1 cellular context compared by ENCODE assay signal in the genomic region with DNA sequence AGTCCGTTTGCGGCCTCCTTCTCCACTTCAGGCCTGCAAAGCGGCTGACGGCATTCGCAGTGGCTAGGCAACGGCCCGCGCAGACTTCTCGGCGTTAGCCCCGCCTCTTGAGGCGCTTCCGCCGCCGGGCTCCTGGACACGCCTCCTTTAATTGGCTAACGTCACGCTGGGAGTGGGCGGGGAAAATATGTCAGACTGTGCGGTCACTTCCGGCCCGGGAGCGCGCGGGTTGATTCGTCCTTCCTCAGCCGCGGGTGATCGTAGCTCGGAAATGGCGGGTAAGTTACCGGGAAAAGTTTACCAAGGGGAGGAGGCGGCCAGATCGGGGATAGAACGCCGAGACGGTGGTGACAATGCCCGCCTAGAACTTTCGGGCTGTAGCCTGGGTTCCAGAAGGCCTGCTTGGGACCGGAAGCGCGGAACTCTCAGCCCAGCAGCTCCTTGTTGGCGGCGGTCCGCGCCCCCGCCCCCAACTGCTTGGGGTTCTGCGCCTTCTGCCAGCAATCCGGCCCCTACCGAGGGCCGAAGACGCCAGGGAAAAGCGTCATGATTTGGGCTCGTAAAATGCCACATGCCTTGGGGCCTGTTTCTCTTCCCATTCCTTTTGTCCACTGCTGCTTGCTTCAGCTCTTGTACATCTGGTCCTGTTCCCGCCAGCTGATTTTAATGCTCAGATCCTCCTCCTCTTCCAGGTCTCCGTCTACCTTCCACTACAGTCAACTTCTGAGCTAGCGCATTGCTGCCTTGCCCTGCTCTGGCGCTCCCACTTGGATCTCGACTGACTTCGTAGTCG.
TF ChIP-seq lines count a peak whose summit lies in the region.

A gene with protein sequence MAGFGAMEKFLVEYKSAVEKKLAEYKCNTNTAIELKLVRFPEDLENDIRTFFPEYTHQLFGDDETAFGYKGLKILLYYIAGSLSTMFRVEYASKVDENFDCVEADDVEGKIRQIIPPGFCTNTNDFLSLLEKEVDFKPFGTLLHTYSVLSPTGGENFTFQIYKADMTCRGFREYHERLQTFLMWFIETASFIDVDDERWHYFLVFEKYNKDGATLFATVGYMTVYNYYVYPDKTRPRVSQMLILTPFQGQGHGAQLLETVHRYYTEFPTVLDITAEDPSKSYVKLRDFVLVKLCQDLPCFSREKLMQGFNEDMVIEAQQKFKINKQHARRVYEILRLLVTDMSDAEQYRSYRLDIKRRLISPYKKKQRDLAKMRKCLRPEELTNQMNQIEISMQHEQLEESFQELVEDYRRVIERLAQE (plus strand): TSS at position 232 of the 793 bp plus-strand sequence. CDS start 40 bp downstream, at position 272.

TF ChIP-seq in K562, 482 proteins besides CTCF, POLR2A, EP300 and RAD21 (continued from another document and continues in another):
- no peak for TF ChIP-seq ETV6 (IDR thresholded peaks at IDR 0.05; ENCODE audit: borderline replicate concordance in 1 of 2, low read depth in 2 of 2, low read length in 1 of 2)
- no peak for TF ChIP-seq ETV6 (CRISPR knock-in tag; IDR thresholded peaks at IDR 0.05; ENCODE audit: borderline replicate concordance)
- peak; percentile 99 for TF ChIP-seq GABPB1 (CRISPR knock-in tag; IDR thresholded peaks at IDR 0.05)
- TF ChIP-seq, protein P1, sequence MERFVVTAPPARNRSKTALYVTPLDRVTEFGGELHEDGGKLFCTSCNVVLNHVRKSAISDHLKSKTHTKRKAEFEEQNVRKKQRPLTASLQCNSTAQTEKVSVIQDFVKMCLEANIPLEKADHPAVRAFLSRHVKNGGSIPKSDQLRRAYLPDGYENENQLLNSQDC (CRISPR knock-in tag; IDR thresholded peaks at IDR 0.05), result 0 out of 2 replicates have a peak, but pooled peaks have one; percentile 46
- TF ChIP-seq, protein P2, sequence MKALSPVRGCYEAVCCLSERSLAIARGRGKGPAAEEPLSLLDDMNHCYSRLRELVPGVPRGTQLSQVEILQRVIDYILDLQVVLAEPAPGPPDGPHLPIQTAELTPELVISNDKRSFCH (CRISPR knock-in tag; IDR thresholded peaks at IDR 0.05), result no peak
- TF ChIP-seq, protein P2 (tag; IDR thresholded peaks at IDR 0.05), result peak; percentile 52
- TF ChIP-seq PHF8 (IDR thresholded peaks at IDR 0.05; ENCODE audit: borderline replicate concordance, low read length), result peak; percentile 90
- TF ChIP-seq, protein P3, sequence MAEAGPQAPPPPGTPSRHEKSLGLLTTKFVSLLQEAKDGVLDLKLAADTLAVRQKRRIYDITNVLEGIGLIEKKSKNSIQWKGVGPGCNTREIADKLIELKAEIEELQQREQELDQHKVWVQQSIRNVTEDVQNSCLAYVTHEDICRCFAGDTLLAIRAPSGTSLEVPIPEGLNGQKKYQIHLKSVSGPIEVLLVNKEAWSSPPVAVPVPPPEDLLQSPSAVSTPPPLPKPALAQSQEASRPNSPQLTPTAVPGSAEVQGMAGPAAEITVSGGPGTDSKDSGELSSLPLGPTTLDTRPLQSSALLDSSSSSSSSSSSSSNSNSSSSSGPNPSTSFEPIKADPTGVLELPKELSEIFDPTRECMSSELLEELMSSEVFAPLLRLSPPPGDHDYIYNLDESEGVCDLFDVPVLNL (CRISPR knock-in tag; IDR thresholded peaks at IDR 0.05; ENCODE audit: low read depth), result 0 out of 2 replicates have a peak, but pooled peaks have one; percentile 20
- TF ChIP-seq ARNT (IDR thresholded peaks at IDR 0.05), result no peak; a peak in 1 of 4 replicates
- TF ChIP-seq, protein P4, sequence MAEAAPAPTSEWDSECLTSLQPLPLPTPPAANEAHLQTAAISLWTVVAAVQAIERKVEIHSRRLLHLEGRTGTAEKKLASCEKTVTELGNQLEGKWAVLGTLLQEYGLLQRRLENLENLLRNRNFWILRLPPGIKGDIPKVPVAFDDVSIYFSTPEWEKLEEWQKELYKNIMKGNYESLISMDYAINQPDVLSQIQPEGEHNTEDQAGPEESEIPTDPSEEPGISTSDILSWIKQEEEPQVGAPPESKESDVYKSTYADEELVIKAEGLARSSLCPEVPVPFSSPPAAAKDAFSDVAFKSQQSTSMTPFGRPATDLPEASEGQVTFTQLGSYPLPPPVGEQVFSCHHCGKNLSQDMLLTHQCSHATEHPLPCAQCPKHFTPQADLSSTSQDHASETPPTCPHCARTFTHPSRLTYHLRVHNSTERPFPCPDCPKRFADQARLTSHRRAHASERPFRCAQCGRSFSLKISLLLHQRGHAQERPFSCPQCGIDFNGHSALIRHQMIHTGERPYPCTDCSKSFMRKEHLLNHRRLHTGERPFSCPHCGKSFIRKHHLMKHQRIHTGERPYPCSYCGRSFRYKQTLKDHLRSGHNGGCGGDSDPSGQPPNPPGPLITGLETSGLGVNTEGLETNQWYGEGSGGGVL (CRISPR knock-in tag; IDR thresholded peaks at IDR 0.05), result no peak
- no peak for TF ChIP-seq ZNF146 (CRISPR knock-in tag; IDR thresholded peaks at IDR 0.05; ENCODE audit: unreplicated experiment)
- no peak for TF ChIP-seq RBM15 (IDR thresholded peaks at IDR 0.05; ENCODE audit: insufficient read depth, low read length)
- TF ChIP-seq BRD4 (IDR thresholded peaks at IDR 0.05), result peak; percentile 57; the same call in 1 of the 2 replicates
- no peak for TF ChIP-seq ERF (CRISPR knock-in tag; IDR thresholded peaks at IDR 0.05)
- peak; percentile 6; the same call in 1 of the 2 replicates for TF ChIP-seq HCFC1 (IDR thresholded peaks at IDR 0.05; ENCODE audit: low read depth, low read length)
- no peak for TF ChIP-seq ESRRB (CRISPR knock-in tag; IDR thresholded peaks at IDR 0.05; ENCODE audit: borderline replicate concordance)
- TF ChIP-seq NFE2 (IDR thresholded peaks at IDR 0.05; ENCODE audit: low read depth), result 0 out of 2 replicates have a peak, but pooled peaks have one; percentile 19
- peak; percentile 58; the same call in 1 of the 2 replicates for TF ChIP-seq DIDO1 (tag; IDR thresholded peaks at IDR 0.05; ENCODE audit: low read depth)
- TF ChIP-seq PRPF4 (IDR thresholded peaks at IDR 0.05; ENCODE audit: insufficient read depth, low read depth, low read length, poor library complexity, severe bottlenecking), result peak; percentile 59
- peak; percentile 98; the same call in 1 of the 2 replicates for TF ChIP-seq RB1 (IDR thresholded peaks at IDR 0.05; ENCODE audit: low read depth)
- TF ChIP-seq, protein P5, sequence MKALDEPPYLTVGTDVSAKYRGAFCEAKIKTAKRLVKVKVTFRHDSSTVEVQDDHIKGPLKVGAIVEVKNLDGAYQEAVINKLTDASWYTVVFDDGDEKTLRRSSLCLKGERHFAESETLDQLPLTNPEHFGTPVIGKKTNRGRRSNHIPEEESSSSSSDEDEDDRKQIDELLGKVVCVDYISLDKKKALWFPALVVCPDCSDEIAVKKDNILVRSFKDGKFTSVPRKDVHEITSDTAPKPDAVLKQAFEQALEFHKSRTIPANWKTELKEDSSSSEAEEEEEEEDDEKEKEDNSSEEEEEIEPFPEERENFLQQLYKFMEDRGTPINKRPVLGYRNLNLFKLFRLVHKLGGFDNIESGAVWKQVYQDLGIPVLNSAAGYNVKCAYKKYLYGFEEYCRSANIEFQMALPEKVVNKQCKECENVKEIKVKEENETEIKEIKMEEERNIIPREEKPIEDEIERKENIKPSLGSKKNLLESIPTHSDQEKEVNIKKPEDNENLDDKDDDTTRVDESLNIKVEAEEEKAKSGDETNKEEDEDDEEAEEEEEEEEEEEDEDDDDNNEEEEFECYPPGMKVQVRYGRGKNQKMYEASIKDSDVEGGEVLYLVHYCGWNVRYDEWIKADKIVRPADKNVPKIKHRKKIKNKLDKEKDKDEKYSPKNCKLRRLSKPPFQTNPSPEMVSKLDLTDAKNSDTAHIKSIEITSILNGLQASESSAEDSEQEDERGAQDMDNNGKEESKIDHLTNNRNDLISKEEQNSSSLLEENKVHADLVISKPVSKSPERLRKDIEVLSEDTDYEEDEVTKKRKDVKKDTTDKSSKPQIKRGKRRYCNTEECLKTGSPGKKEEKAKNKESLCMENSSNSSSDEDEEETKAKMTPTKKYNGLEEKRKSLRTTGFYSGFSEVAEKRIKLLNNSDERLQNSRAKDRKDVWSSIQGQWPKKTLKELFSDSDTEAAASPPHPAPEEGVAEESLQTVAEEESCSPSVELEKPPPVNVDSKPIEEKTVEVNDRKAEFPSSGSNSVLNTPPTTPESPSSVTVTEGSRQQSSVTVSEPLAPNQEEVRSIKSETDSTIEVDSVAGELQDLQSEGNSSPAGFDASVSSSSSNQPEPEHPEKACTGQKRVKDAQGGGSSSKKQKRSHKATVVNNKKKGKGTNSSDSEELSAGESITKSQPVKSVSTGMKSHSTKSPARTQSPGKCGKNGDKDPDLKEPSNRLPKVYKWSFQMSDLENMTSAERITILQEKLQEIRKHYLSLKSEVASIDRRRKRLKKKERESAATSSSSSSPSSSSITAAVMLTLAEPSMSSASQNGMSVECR (CRISPR knock-in tag; IDR thresholded peaks at IDR 0.05), result peak; percentile 65; the same call in 1 of the 2 replicates
- TF ChIP-seq, protein P6, sequence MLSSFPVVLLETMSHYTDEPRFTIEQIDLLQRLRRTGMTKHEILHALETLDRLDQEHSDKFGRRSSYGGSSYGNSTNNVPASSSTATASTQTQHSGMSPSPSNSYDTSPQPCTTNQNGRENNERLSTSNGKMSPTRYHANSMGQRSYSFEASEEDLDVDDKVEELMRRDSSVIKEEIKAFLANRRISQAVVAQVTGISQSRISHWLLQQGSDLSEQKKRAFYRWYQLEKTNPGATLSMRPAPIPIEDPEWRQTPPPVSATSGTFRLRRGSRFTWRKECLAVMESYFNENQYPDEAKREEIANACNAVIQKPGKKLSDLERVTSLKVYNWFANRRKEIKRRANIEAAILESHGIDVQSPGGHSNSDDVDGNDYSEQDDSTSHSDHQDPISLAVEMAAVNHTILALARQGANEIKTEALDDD (IDR thresholded peaks at IDR 0.05), result peak; percentile 64; the same call in 1 of the 2 replicates
- 0 out of 2 replicates have a peak, but pooled peaks have one; percentile 10 for TF ChIP-seq ELF2 (CRISPR knock-in tag; IDR thresholded peaks at IDR 0.05)
- peak; percentile 98 for TF ChIP-seq ZFX (CRISPR knock-in tag; IDR thresholded peaks at IDR 0.05)
- peak; percentile 91 for TF ChIP-seq SIN3B (IDR thresholded peaks at IDR 0.05; ENCODE audit: low read depth)
- no peak for TF ChIP-seq ZFP36 (IDR thresholded peaks at IDR 0.05; ENCODE audit: low read depth, low read length, partially characterized antibody)
- TF ChIP-seq DPF2 (IDR thresholded peaks at IDR 0.05), result 0 out of 2 replicates have a peak, but pooled peaks have one; percentile 21
- TF ChIP-seq HLTF (IDR thresholded peaks at IDR 0.05), result no peak; the same call in none of the 2 replicates
- TF ChIP-seq, protein P7, sequence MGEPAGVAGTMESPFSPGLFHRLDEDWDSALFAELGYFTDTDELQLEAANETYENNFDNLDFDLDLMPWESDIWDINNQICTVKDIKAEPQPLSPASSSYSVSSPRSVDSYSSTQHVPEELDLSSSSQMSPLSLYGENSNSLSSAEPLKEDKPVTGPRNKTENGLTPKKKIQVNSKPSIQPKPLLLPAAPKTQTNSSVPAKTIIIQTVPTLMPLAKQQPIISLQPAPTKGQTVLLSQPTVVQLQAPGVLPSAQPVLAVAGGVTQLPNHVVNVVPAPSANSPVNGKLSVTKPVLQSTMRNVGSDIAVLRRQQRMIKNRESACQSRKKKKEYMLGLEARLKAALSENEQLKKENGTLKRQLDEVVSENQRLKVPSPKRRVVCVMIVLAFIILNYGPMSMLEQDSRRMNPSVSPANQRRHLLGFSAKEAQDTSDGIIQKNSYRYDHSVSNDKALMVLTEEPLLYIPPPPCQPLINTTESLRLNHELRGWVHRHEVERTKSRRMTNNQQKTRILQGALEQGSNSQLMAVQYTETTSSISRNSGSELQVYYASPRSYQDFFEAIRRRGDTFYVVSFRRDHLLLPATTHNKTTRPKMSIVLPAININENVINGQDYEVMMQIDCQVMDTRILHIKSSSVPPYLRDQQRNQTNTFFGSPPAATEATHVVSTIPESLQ (CRISPR knock-in tag; IDR thresholded peaks at IDR 0.05), result peak; percentile 73; the same call in 1 of the 2 replicates
- TF ChIP-seq, protein P8, sequence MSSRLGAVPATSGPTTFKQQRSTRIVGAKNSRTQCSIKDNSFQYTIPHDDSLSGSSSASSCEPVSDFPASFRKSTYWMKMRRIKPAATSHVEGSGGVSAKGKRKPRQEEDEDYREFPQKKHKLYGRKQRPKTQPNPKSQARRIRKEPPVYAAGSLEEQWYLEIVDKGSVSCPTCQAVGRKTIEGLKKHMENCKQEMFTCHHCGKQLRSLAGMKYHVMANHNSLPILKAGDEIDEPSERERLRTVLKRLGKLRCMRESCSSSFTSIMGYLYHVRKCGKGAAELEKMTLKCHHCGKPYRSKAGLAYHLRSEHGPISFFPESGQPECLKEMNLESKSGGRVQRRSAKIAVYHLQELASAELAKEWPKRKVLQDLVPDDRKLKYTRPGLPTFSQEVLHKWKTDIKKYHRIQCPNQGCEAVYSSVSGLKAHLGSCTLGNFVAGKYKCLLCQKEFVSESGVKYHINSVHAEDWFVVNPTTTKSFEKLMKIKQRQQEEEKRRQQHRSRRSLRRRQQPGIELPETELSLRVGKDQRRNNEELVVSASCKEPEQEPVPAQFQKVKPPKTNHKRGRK (tag; IDR thresholded peaks at IDR 0.05), result no peak
- TF ChIP-seq MIER1 (IDR thresholded peaks at IDR 0.05; ENCODE audit: low read depth), result peak; percentile 23; the same call in 1 of the 2 replicates
- TF ChIP-seq FOXA3 (CRISPR knock-in tag; conservative IDR thresholded peaks at IDR 0.05 in 1 of 2, IDR thresholded peaks at IDR 0.05 in 1 of 2), result 0 out of 4 replicates have a peak, but pooled peaks of 1 of the 2 experiments have one; percentile 45
- TF ChIP-seq, protein P9, sequence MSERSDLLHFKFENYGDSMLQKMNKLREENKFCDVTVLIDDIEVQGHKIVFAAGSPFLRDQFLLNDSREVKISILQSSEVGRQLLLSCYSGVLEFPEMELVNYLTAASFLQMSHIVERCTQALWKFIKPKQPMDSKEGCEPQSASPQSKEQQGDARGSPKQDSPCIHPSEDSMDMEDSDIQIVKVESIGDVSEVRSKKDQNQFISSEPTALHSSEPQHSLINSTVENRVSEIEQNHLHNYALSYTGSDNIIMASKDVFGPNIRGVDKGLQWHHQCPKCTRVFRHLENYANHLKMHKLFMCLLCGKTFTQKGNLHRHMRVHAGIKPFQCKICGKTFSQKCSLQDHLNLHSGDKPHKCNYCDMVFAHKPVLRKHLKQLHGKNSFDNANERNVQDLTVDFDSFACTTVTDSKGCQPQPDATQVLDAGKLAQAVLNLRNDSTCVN (CRISPR knock-in tag; IDR thresholded peaks at IDR 0.05), result 0 out of 2 replicates have a peak, but pooled peaks have one; percentile 63
- 0 out of 2 replicates have a peak, but pooled peaks have one; percentile 41 for TF ChIP-seq FOSL1 (tag; conservative IDR thresholded peaks at IDR 0.05)
- TF ChIP-seq HDAC8 (tag; IDR thresholded peaks at IDR 0.05), result 0 out of 2 replicates have a peak, but pooled peaks have one; percentile 13
- TF ChIP-seq RFX1 (IDR thresholded peaks at IDR 0.05), result peak; percentile 96
- peak; percentile 53; the same call in 1 of the 2 replicates for TF ChIP-seq CTBP1 (IDR thresholded peaks at IDR 0.05; ENCODE audit: borderline replicate concordance)
- no peak for TF ChIP-seq SRSF9 (IDR thresholded peaks at IDR 0.05; ENCODE audit: borderline replicate concordance, low read depth, low read length)
- TF ChIP-seq PCBP1 (IDR thresholded peaks at IDR 0.05; ENCODE audit: low read depth, low read length, poor library complexity, severe bottlenecking), result peak; percentile 61
- TF ChIP-seq JUN (IDR thresholded peaks at IDR 0.05; ENCODE audit: borderline replicate concordance, low read depth, low read length), result peak; percentile 75; the same call in 1 of the 2 replicates
- no peak for TF ChIP-seq JUN (CRISPR knock-in tag; IDR thresholded peaks at IDR 0.05; ENCODE audit: borderline replicate concordance)
